In the genomic region with DNA sequence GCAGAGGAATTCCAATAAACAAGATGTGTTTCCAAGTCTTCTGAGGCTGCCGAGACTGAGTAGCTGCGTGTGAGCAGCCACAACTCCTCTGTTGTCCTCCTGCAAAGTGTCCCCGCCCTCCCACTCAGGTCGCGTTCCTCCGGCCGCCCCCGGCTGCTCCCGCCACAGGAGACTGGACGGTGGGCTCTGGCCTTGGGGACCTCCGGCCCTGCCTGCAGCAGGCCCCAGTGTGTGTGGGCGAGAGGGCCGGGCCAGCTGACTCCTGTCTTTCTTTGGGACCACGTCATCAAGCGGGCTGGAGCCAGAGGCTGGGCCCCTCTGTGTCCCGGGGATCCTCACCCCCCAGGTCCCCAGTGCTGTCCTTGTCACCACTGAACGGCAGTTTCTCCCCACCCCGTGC, we compare ENCODE assay signal across 23 cellular contexts.
DNase-seq lines count a peak whose midpoint lies in the region; FAIRE-seq and TF ChIP-seq lines count a peak whose summit lies in the region.
"Had no signal": no experiment of that assay in that cellular context is flagged by ENCODE, and none has a peak within 500 bp of the region (broad histone marks: within the 10 kb centered on the region; RNA-seq: fewer than 3 reads in every experiment).

No MANE protein-coding gene starts in this region.

- TF ChIP-seq CTCF in fibroblast of mammary gland (conservative IDR thresholded peaks at IDR 0.05; ENCODE audit: control insufficient read depth, insufficient read depth, low read depth, low read length) (no peak), tibial nerve (IDR thresholded peaks at IDR 0.05) (no peak)

- TF ChIP-seq EP300 in tibial nerve (IDR thresholded peaks at IDR 0.05): peak in 1 of 2 donors; percentile 52

- H3K27ac ChIP-seq in SJCRH30 (peak overlapping the region; percentile 32; the same call in 1 of the 2 replicates), tibial nerve (peak overlapping the region; percentile 8 to 86 (median 44))
- H3K27ac ChIP-seq: BLaER1, KMS-11 had no signal

- H3K27me3 ChIP-seq in SJCRH30: no peaks in the 10 kb centered on the region
- H3K27me3 ChIP-seq in tibial nerve: no peaks in the 10 kb centered on the region
- H3K27me3 ChIP-seq: BLaER1 had no signal

- no peak for FAIRE-seq in GM12892 (lab: Jason Lieb, UNC)
- FAIRE-seq: bronchial epithelial cell, D721Med, G401.6, GM12878 had no signal

- H3K4me1 ChIP-seq in SJCRH30 (peaks cover 4% of the 10 kb centered on the region), tibial nerve (peaks cover 0 to 23% (median 3%) of the 10 kb centered on the region in 4 donors)
- H3K4me1 ChIP-seq: BLaER1 had no signal

- DNase-seq in SJCRH30 (peak; percentile 40 to 59), fibroblast of mammary gland (ENCODE audit: low read depth) (peak; percentile 28), mucosa of gallbladder (ENCODE audit: low spot score) (peak; percentile 8), tibial nerve (ENCODE audit: low spot score in 2 of 2) (peak in 1 of 2 donors; percentile 4), NCI-H2227 treated with DMSO at 0.1 percent for 48 hours (lab: John Stamatoyannopoulos, UW) (no peak), GM12892 (ENCODE audit: insufficient read length) (no peak)
- DNase-seq in stimulated activated CD4-positive, alpha-beta T cell treated with anti-CD3 and anti-CD28 coated beads, Interleukin-1b, Interleukin-23, amount 100 ng/mL, for 48 hours: no peak
- DNase-seq: activated CD4-positive, alpha-beta memory T cell treated with anti-CD3 and anti-CD28 coated beads, Interleukin-2, amount 10 ng/mL, durations not matched to agents 7 days and 5 days; activated naive CD8-positive, alpha-beta T cell treated with anti-CD3 and anti-CD28 coated beads for 36 hours; activated T-cell treated with anti-CD3 and anti-CD28 coated beads, Interleukin-2, amount 50 U/mL, for 72 hours; erythroblast; midbrain; NCI-H1930; NCI-H69; OCI-M1; stimulated activated CD4-positive, alpha-beta T cell treated with anti-CD3 and anti-CD28 coated beads, Interleukin-4, amount 100 ng/mL, for 24 hours; T-helper 17 cell had no signal

- H3K36me3 ChIP-seq in SJCRH30: no peaks in the 10 kb centered on the region
- H3K36me3 ChIP-seq in tibial nerve: no peaks in the 10 kb centered on the region
- H3K36me3 ChIP-seq: BLaER1 had no signal

- no peaks in the 10 kb centered on the region for H3K9me3 ChIP-seq in SJCRH30 (replicated peaks)
- no peaks in the 10 kb centered on the region for H3K9me3 ChIP-seq in tibial nerve
- H3K9me3 ChIP-seq: BLaER1 had no signal

- TF ChIP-seq POLR2A in tibial nerve (IDR thresholded peaks at IDR 0.05) (no peak), GM12892 (IDR thresholded peaks at IDR 0.05; ENCODE audit: low read depth, low read length) (no peak)

- H3K4me3 ChIP-seq in SJCRH30: peak overlapping the region; percentile 49
- H3K4me3 ChIP-seq in fibroblast of mammary gland (ENCODE audit: control insufficient read depth, low read depth, low read length): no peak overlapping the region
- no peak overlapping the region for H3K4me3 ChIP-seq in tibial nerve
- H3K4me3 ChIP-seq: BLaER1, GM12878 had no signal

- 50 to 55% methylated on average over 14 to 15 of the region's 18 CpGs for WGBS in tibial nerve, 2 donors

Comparison
In these comparisons a context has a peak if more than half of its experiments do, and no peak if none do; other contexts are left out.
1. DNase-seq: peak in SJCRH30 (2 of 2), fibroblast of mammary gland (single experiment) and mucosa of gallbladder (single experiment); none in NCI-H2227 treated with DMSO at 0.1 percent for 48 hours (single experiment), stimulated activated CD4-positive, alpha-beta T cell treated with anti-CD3 and anti-CD28 coated beads, Interleukin-1b, Interleukin-23, amount 100 ng/mL, for 48 hours (single experiment) and GM12892 (single experiment).